ENCODE assay signal across 26 cellular contexts in the genomic region with DNA sequence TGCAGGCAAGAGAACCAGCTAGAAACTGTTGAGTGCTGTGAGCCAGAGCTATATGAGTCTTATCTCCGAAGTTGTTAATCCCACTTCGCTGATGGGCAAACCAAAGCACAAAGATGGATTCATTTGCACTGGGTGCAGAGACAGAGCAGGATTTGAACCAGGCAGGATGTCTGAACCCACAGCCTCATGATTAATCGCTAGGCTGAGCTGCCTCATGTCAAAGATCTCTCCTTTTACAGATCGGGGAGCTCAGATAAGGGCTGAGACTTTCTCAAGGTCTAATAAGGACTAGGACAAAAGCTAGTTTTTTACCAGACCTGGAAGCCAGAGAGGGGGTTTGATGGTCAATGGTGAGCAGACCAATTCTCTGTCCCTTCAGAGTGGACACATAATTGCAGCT. TPM values are rescaled to one million over a fixed set of nuclear protein-coding genes. Genes with fewer than 3 reads are reported as not detected.
"Had no signal": no experiment of that assay in that cellular context is flagged by ENCODE, and none has a peak within 500 bp of the region (broad histone marks: within the 10 kb centered on the region; RNA-seq: fewer than 3 reads in every experiment).

No MANE protein-coding gene starts in this region.

- H3K36me3 ChIP-seq: heart right ventricle, left ventricle myocardium inferior, ovary, prostate gland, stomach, suprapubic skin, thoracic aorta, tibial artery, uterus had no signal

- H3K27me3 Mint-ChIP-seq: stimulated activated naive B cell treated with anti-CD40 and anti-IgM and Interleukin-4, amounts not matched to agents 10 μg/mL and 1 μg/mL and 100 μg/mL, for 72 hours had no signal

- H3K9me3 ChIP-seq: heart right ventricle, left ventricle myocardium inferior, ovary, prostate gland, stomach, suprapubic skin, thoracic aorta, tibial artery, uterus had no signal

- H3K79me2 ChIP-seq: hepatocyte had no signal

- H3K4me1 ChIP-seq: heart right ventricle, prostate gland, stomach, tibial artery, uterus had no signal

- H3K27me3 ChIP-seq: heart right ventricle, ovary, suprapubic skin, uterus had no signal

- H3K4me3 ChIP-seq: heart right ventricle, hepatocyte, left ventricle myocardium inferior, lung, ovary, prostate gland, skin epidermis, stomach, suprapubic skin, thoracic aorta, tibial artery, uterus had no signal

- H3K9me3 Mint-ChIP-seq: mesothelial cell of epicardium, natural killer cell had no signal

- H3K27ac Mint-ChIP-seq: mesothelial cell of epicardium; natural killer cell; nephron progenitor cell; stimulated activated naive B cell treated with anti-CD40 and anti-IgM and Interleukin-4, amounts not matched to agents 10 μg/mL and 1 μg/mL and 100 μg/mL, for 72 hours; type B pancreatic cell had no signal

- H3K4me2 ChIP-seq: hepatocyte had no signal

- ATAC-seq: heart right ventricle; natural killer cell; right cardiac atrium; sciatic nerve; stimulated activated naive B cell treated with anti-CD40 and anti-IgM and Interleukin-4, amounts not matched to agents 10 μg/mL and 1 μg/mL and 100 μg/mL, for 72 hours; stimulated activated naive CD8-positive, alpha-beta T cell treated with anti-CD3 and anti-CD28 coated beads, Interleukin-15, Interleukin-2, amounts not matched to agents 100 U/mL and 50 U/mL, for 24 hours had no signal

- DNase-seq: heart right ventricle; islet precursor cell; left ventricle myocardium inferior; mesendoderm; naive B cell; natural killer cell; nephron progenitor cell; ovary; retina; right cardiac atrium; stimulated activated CD4-positive, alpha-beta T cell treated with anti-CD3 and anti-CD28 coated beads, Interleukin-2, amount 100 ng/mL, for 24 hours; stimulated activated CD4-positive, alpha-beta T cell treated with anti-CD3 and anti-CD28 coated beads, Interleukin-4, amount 100 ng/mL, for 1 hour; stimulated activated naive B cell treated with anti-CD40 and anti-IgM and Interleukin-4, amounts not matched to agents 10 μg/mL and 1 μg/mL and 100 μg/mL, for 72 hours; stimulated activated naive CD8-positive, alpha-beta T cell treated with anti-CD3 and anti-CD28 coated beads, Interleukin-15, Interleukin-2, amounts not matched to agents 100 U/mL and 50 U/mL, for 24 hours; stomach; tibial artery; uterus had no signal

- H3K27ac ChIP-seq: heart right ventricle, hepatocyte, left ventricle myocardium inferior, ovary, prostate gland, skin epidermis, stomach, suprapubic skin, thoracic aorta, tibial artery, uterus had no signal

- H2AFZ ChIP-seq: hepatocyte had no signal

- H3K4me3 Mint-ChIP-seq: mesothelial cell of epicardium; naive B cell; natural killer cell; nephron progenitor cell; stimulated activated naive B cell treated with anti-CD40 and anti-IgM and Interleukin-4, amounts not matched to agents 10 μg/mL and 1 μg/mL and 100 μg/mL, for 72 hours; type B pancreatic cell had no signal

- H3K36me3 Mint-ChIP-seq: mesothelial cell of epicardium; naive B cell; natural killer cell; stimulated activated naive B cell treated with anti-CD40 and anti-IgM and Interleukin-4, amounts not matched to agents 10 μg/mL and 1 μg/mL and 100 μg/mL, for 72 hours; type B pancreatic cell had no signal

RNA-seq across cellular contexts. Expression of a gene that starts 56.2 kb away (rescaled TPM):
- total RNA-seq: natural killer cell had no signal
